In the genomic region with DNA sequence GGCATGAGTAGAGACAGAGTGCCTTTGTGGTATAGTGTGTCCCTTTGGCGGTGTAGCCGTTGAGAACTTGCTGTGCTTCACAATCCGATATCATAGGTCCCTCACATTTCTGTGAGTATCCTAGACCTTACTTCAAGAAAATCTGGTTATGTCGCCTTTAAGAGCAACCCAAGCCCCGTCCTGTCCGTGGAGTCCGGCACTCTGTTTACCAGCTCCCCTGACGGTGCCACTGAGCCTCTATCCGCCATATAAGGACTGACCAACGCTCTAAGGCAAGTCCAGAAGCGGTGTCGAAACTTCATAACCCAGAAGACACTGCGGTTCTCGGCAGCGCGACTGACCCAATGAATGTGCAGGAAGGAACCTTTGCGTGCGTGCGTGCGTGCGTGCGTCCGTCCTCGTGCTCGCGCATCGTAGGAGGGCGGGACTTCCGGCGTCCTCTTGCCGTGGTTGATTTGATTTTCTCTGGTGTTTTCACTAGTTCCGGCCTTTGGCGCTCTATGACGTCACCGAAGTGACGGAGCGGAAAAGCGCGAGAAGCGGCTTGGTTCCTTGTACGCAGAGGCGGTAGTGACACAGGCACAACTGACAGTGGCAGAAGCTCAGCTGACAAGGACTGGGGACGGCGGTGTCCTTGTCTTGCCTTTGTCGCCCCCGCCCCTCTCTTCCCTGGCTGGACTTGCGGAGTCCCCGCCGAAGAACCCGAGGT, we compare ENCODE assay signal across 8 cellular contexts. TPM values are rescaled to one million over a fixed set of nuclear protein-coding genes. Genes with fewer than 3 reads are reported as not detected.
DNase-seq lines count a peak whose midpoint lies in the region; ATAC-seq and TF ChIP-seq lines count a peak whose summit lies in the region.

Gene TRAPPC2B, plus strand, starts transcription at position 555 of the 709 bp plus-strand sequence. CDS start 1,283 bp downstream, outside the sequence.
Gene ZNF547, plus strand, starts transcription at position 555 of the 709 bp plus-strand sequence. CDS start 5,005 bp downstream, outside the sequence.

- 4% methylated on average over 38 of the region's 50 CpGs for WGBS in mammary epithelial cell (ENCODE audit: low coverage, missing lambda C conversion rate)

- H3K4me3 ChIP-seq in AG04449 (ENCODE audit: low read depth, low read length) (peak within 1 kb of the TSS; percentile 91), WERI-Rb-1 (ENCODE audit: low read depth, low read length) (peak within 1 kb of the TSS; percentile 90), mammary epithelial cell (replicated peaks in 1 of 3; ENCODE audit: insufficient read depth in 1 of 3, low read depth in 2 of 3, low read length in 3 of 3) (peak within 1 kb of the TSS; percentile 60 to 95 (median 66)), iPS-18c (ENCODE audit: insufficient read depth, low read depth, low read length) (peak within 1 kb of the TSS; percentile 84), skeletal muscle satellite cell (ENCODE audit: low read length) (peak within 1 kb of the TSS; percentile 89)

- intact Hi-C loops in mammary epithelial cell (cut with micrococcal nuclease) = loop anchor here (1.0 to 2.0 kb wide), 5 partner anchors 12 to 122 kb away; partner anchors contain the start of genes ZNF304, ZNF460, ZNF543 and ZNF548

- dilution Hi-C loops in mammary epithelial cell (cut with HindIII; ENCODE audit: low sequenced_read_pairs) = loop anchor here (10.0 kb wide), 3 partner anchors 62 to 258 kb away; no protein-coding TSS in a partner anchor

- H3K4me1 ChIP-seq in mammary epithelial cell (ENCODE audit: insufficient read depth, low read length) (peaks cover 4% of the 10 kb centered on the region), skeletal muscle satellite cell (ENCODE audit: control insufficient read depth, insufficient read depth, low read length) (peaks cover 6% of the 10 kb centered on the region)

- TF ChIP-seq CTCF in AG04449 (IDR thresholded peaks at IDR 0.05; ENCODE audit: insufficient read depth, low read length, missing control alignments) (no peak), WERI-Rb-1 (IDR thresholded peaks at IDR 0.05; ENCODE audit: low read depth, low read length) (no peak), mammary epithelial cell (conservative IDR thresholded peaks at IDR 0.05 in 1 of 2, IDR thresholded peaks at IDR 0.05 in 1 of 2; ENCODE audit: extremely low read depth in 1 of 2, insufficient read depth in 1 of 2, low read depth in 1 of 2, low read length in 2 of 2) (no peak)

- H3K4me2 ChIP-seq in mammary epithelial cell (ENCODE audit: insufficient read depth, low read depth, low read length) (peak within 1 kb of the TSS; percentile 86), skeletal muscle satellite cell (ENCODE audit: low read length) (peak within 1 kb of the TSS; percentile 94)

- H3K27me3 ChIP-seq in WERI-Rb-1 (ENCODE audit: insufficient read depth, low read depth, severe bottlenecking) (no peaks in the 10 kb centered on the region), mammary epithelial cell (ENCODE audit: insufficient read depth, low read length) (no peaks in the 10 kb centered on the region), skeletal muscle satellite cell (ENCODE audit: control insufficient read depth, insufficient read depth, low read length) (no peaks in the 10 kb centered on the region)

- in situ Hi-C loops in mammary epithelial cell (cut with MboI; ENCODE audit: low sequenced_read_pairs in 2 of 2) = no loop called here

- no peaks in the 10 kb centered on the region for H4K20me1 ChIP-seq in mammary epithelial cell (ENCODE audit: insufficient read depth, low read length)

- no peaks in the 10 kb centered on the region for H3K9me3 ChIP-seq in WERI-Rb-1 (ENCODE audit: severe bottlenecking)
- H3K9me3 ChIP-seq in mammary epithelial cell (replicated peaks; ENCODE audit: insufficient read depth, low read length) = no peaks in the 10 kb centered on the region
- H3K9me3 ChIP-seq in iPS-18c (ENCODE audit: control insufficient read depth, insufficient read depth, low read length) = no peaks in the 10 kb centered on the region
- H3K9me3 ChIP-seq in skeletal muscle satellite cell (replicated peaks; ENCODE audit: low read length) = no peaks in the 10 kb centered on the region

- DNase-seq in AG04449 (ENCODE audit: low read depth, low spot score) = peak; percentile 97
- DNase-seq in NCI-H2196 treated with DMSO at 0.1 percent for 48 hours (lab: John Stamatoyannopoulos, UW; ENCODE audit: unreplicated experiment) = peak; percentile 97
- peak; percentile 99 for DNase-seq in WERI-Rb-1
- peak; percentile 100 for DNase-seq in mammary epithelial cell

- H3K36me3 ChIP-seq in WERI-Rb-1 = peaks cover 12% of the 10 kb centered on the region
- H3K36me3 ChIP-seq in mammary epithelial cell (ENCODE audit: insufficient read depth, low read length) = no peaks in the 10 kb centered on the region
- H3K36me3 ChIP-seq in skeletal muscle satellite cell (ENCODE audit: insufficient read depth, low read length) = peaks cover 12% of the 10 kb centered on the region

- BruUV-seq in mammary epithelial cell (replicated peaks; lab: Mats Ljungman, UMichigan) = no TSS peak

- CTCF ChIA-PET in AG04449 (lab: Yijun Ruan, JAX) (interaction anchor here (0.6 to 1.2 kb wide), 2 partner anchors 9 to 770 kb away, joined by 3 read pairs; no protein-coding TSS in a partner anchor), mammary epithelial cell (lab: Charles Lee; ENCODE audit: low non-redundant PET) (no interaction called here)

- H3K9ac ChIP-seq in mammary epithelial cell (ENCODE audit: insufficient read depth, low read length) (peak within 1 kb of the TSS; percentile 85), skeletal muscle satellite cell (ENCODE audit: low read depth, low read length) (peak within 1 kb of the TSS; percentile 90)

- ATAC-seq in GM18873 (IDR thresholded peaks at IDR 0.05; ENCODE audit: low FRiP score, unreplicated experiment) (peak; percentile 87), HG03135 (IDR thresholded peaks at IDR 0.05; ENCODE audit: unreplicated experiment) (peak; percentile 95)

- POLR2A ChIA-PET in AG04449 (lab: Yijun Ruan, JAX) = interaction anchor here (0.7 to 1.1 kb wide), 4 partner anchors 12 to 172 kb away, joined by 3 to 5 read pairs (median 3); partner anchors contain the start of genes ZNF264, ZNF304 and ZNF548

- H2AFZ ChIP-seq in mammary epithelial cell (ENCODE audit: low read depth, low read length) = peak within 1 kb of the TSS; percentile 91

- H3K79me2 ChIP-seq in mammary epithelial cell (ENCODE audit: insufficient read depth, low read length) = peaks cover 31% of the 10 kb centered on the region

- peak within 1 kb of the TSS; percentile 78 for H3K27ac ChIP-seq in WERI-Rb-1
- H3K27ac ChIP-seq in mammary epithelial cell (ENCODE audit: insufficient read depth, low read depth, low read length) = peak within 1 kb of the TSS; percentile 71

RNA-seq across cellular contexts. Expression of gene TRAPPC2B, which starts in this region (rescaled TPM):
- total RNA-seq in mammary epithelial cell = 1 to 10 TPM; 4.9 to 9.3 TPM
- 16.3 TPM for polyA plus RNA-seq in mammary epithelial cell
- not detected for polyA minus RNA-seq in mammary epithelial cell
- 11.8 and 12.2 TPM in 2 replicates for total RNA-seq in skeletal muscle satellite cell (2012; rRNA removed)

RNA-seq across cellular contexts. Expression of gene ZNF547, which starts in this region (rescaled TPM):
- total RNA-seq in mammary epithelial cell = 1 to 10 TPM; 2.3 to 4.3 TPM
- 1.8 TPM for polyA plus RNA-seq in mammary epithelial cell
- 2.9 TPM for polyA minus RNA-seq in mammary epithelial cell
- total RNA-seq in skeletal muscle satellite cell (2012; rRNA removed) = 2.5 and 2.8 TPM in 2 replicates

Comparison
In these comparisons a context has a peak if more than half of its experiments do, and no peak if none do; other contexts are left out.
1. Peak in every context shown above with its lines: DNase-seq, ATAC-seq, H3K4me3 ChIP-seq and H3K27ac ChIP-seq.